ENCODE assay signal across 8 cellular contexts in genomic region chr2:58448065-58448507, GRCh38.
A peak's percentile ranks its signal among the peaks of the same experiment; 100 is the strongest.
DNase-seq lines count a peak whose midpoint lies in the region; ATAC-seq and TF ChIP-seq lines count a peak whose summit lies in the region.

No MANE protein-coding gene starts in this region.

- H3K4me1 ChIP-seq in MM.1S (ENCODE audit: low read length) (no peaks in the 10 kb centered on the region), RWPE2 (ENCODE audit: insufficient read depth, poor library complexity, severe bottlenecking) (peaks cover 8% of the 10 kb centered on the region), mesendoderm (ENCODE audit: control insufficient read depth, low read depth, low read length) (peaks cover 5% of the 10 kb centered on the region)

- H4K5ac ChIP-seq in mesendoderm (ENCODE audit: low read length), result no peak overlapping the region

- no peak overlapping the region for H3K4ac ChIP-seq in mesendoderm (ENCODE audit: low read depth, low read length)

- H3K79me1 ChIP-seq in mesendoderm (ENCODE audit: low read length), result no peaks in the 10 kb centered on the region

- intact Hi-C loops in dorsolateral prefrontal cortex (cut with DNase I), result loop anchor here (1.0 to 5.0 kb wide), 8 partner anchors 206 to 726 kb away; partner anchors contain the start of gene FANCL (in 1 of the 2)

- H3K18ac ChIP-seq in mesendoderm (ENCODE audit: low read length), result no peak overlapping the region

- TF ChIP-seq CTCF in MM.1S (IDR thresholded peaks at IDR 0.05; ENCODE audit: low read length), result peak; percentile 69
- peak; percentile 77 for TF ChIP-seq CTCF in RWPE2 (IDR thresholded peaks at IDR 0.05; ENCODE audit: poor library complexity, severe bottlenecking)
- TF ChIP-seq CTCF in dorsolateral prefrontal cortex (IDR thresholded peaks at IDR 0.05 in 54 of 56, conservative IDR thresholded peaks at IDR 0.05 in 2 of 56; ENCODE audit: low read depth in 1 of 56, partially characterized antibody in 56 of 56), result peak; percentile 40 to 97 (median 74)

- no peak overlapping the region for H2AK5ac ChIP-seq in mesendoderm (ENCODE audit: low read length)

- H3K4me2 ChIP-seq in MM.1S (ENCODE audit: low read depth, low read length) (no peak overlapping the region), mesendoderm (ENCODE audit: low read length) (no peak overlapping the region)

- H3K56ac ChIP-seq in mesendoderm (ENCODE audit: low read length), result peak overlapping the region; percentile 63

- no peak overlapping the region for H2BK120ac ChIP-seq in mesendoderm (ENCODE audit: low read depth, low read length)

- no peaks in the 10 kb centered on the region for H3K36me3 ChIP-seq in MM.1S (replicated peaks; ENCODE audit: insufficient read depth, low read length)
- H3K36me3 ChIP-seq in RWPE2 (ENCODE audit: low read depth), result no peaks in the 10 kb centered on the region
- no peaks in the 10 kb centered on the region for H3K36me3 ChIP-seq in mesendoderm (ENCODE audit: control insufficient read depth, insufficient read depth, low read length)

- H3K9me3 ChIP-seq in MM.1S (replicated peaks; ENCODE audit: insufficient read depth, low read length), result no peaks in the 10 kb centered on the region
- no peaks in the 10 kb centered on the region for H3K9me3 ChIP-seq in RWPE2 (ENCODE audit: severe bottlenecking)

- no peaks in the 10 kb centered on the region for H4K20me1 ChIP-seq in MM.1S (ENCODE audit: insufficient read depth, low read length)

- no CpG with 5 or more reads among the region's 6 CpGs for WGBS in mesendoderm (ENCODE audit: extremely low coverage, insufficient coverage, low lambda C conversion rate)

- H3K23ac ChIP-seq in mesendoderm (ENCODE audit: low read length), result no peak overlapping the region

- no peaks in the 10 kb centered on the region for H3F3A ChIP-seq in MM.1S (ENCODE audit: insufficient read depth, low read length)

- H3K9ac ChIP-seq in MM.1S (ENCODE audit: low read length) (no peak overlapping the region), mesendoderm (ENCODE audit: low read length) (no peak overlapping the region)

- peak; percentile 53 for ATAC-seq in GM21786 (IDR thresholded peaks at IDR 0.05; ENCODE audit: unreplicated experiment)
- ATAC-seq in RWPE2 (ENCODE audit: low read depth), result peak; percentile 89
- no peak for ATAC-seq in GM18519 (IDR thresholded peaks at IDR 0.05; ENCODE audit: low FRiP score, unreplicated experiment)

- H2AFZ ChIP-seq in MM.1S (ENCODE audit: low read length), result no peak overlapping the region

- H3K27me3 ChIP-seq in MM.1S (replicated peaks; ENCODE audit: insufficient read depth, low read length), result no peaks in the 10 kb centered on the region
- H3K27me3 ChIP-seq in RWPE2 (ENCODE audit: insufficient read depth, poor library complexity, severe bottlenecking), result no peaks in the 10 kb centered on the region
- no peaks in the 10 kb centered on the region for H3K27me3 ChIP-seq in dorsolateral prefrontal cortex
- H3K27me3 ChIP-seq in mesendoderm (ENCODE audit: insufficient read depth, low read length, poor library complexity), result no peaks in the 10 kb centered on the region

- H2BK15ac ChIP-seq in mesendoderm (replicated peaks; ENCODE audit: low read depth), result no peak overlapping the region

- H3K4me3 ChIP-seq in MM.1S (ENCODE audit: low read length) (no peak overlapping the region), RWPE2 (ENCODE audit: severe bottlenecking) (no peak overlapping the region), dorsolateral prefrontal cortex (peak overlapping the region in 3 of 59 donors; percentile 4 to 31 (median 12)), mesendoderm (ENCODE audit: low read length) (no peak overlapping the region)

- no peak overlapping the region for H2BK5ac ChIP-seq in mesendoderm (ENCODE audit: low read length)

- H3K27ac ChIP-seq in MM.1S (ENCODE audit: low read length), result no peak overlapping the region
- H3K27ac ChIP-seq in RWPE2 (ENCODE audit: poor library complexity, severe bottlenecking), result no peak overlapping the region
- peak overlapping the region in 50 of 59 donors; percentile 5 to 81 (median 67) for H3K27ac ChIP-seq in dorsolateral prefrontal cortex
- no peak overlapping the region for H3K27ac ChIP-seq in mesendoderm (ENCODE audit: low read depth, low read length)

- no peaks in the 10 kb centered on the region for H3K9me2 ChIP-seq in MM.1S (replicated peaks; ENCODE audit: insufficient read depth, low read length)

- H4K8ac ChIP-seq in mesendoderm (ENCODE audit: low read depth, low read length), result no peak overlapping the region

- peak; percentile 83 for DNase-seq in Daoy (ENCODE audit: low read depth)
- DNase-seq in MM.1S, result peak; percentile 65
- no peak for DNase-seq in RWPE2 (ENCODE audit: low spot score)
- DNase-seq in dorsolateral prefrontal cortex, result peak; percentile 14 to 84 (median 71)
- DNase-seq in mesendoderm, result peak; percentile 98
- no peak for DNase-seq in GM19240 (ENCODE audit: insufficient read length, low spot score)

- H3K79me2 ChIP-seq in MM.1S (ENCODE audit: low read length) (no peaks in the 10 kb centered on the region), mesendoderm (ENCODE audit: control insufficient read depth, insufficient read depth, low read length) (no peaks in the 10 kb centered on the region)

Comparison
In these comparisons a context has a peak if more than half of its experiments do, and no peak if none do; other contexts are left out.
1. DNase-seq: peak in Daoy (single experiment), MM.1S (single experiment), dorsolateral prefrontal cortex (10 of 10) and mesendoderm (single experiment); none in RWPE2 (single experiment) and GM19240 (single experiment).
2. H3K27ac ChIP-seq: peak in dorsolateral prefrontal cortex (50 of 59); none in MM.1S (single experiment), RWPE2 (single experiment) and mesendoderm (single experiment).
3. Peak in every context shown above with its lines, with median percentiles within 50 percentile points of each other: CTCF ChIP-seq.